ENCODE assay signal across 23 cellular contexts in the genomic region with DNA sequence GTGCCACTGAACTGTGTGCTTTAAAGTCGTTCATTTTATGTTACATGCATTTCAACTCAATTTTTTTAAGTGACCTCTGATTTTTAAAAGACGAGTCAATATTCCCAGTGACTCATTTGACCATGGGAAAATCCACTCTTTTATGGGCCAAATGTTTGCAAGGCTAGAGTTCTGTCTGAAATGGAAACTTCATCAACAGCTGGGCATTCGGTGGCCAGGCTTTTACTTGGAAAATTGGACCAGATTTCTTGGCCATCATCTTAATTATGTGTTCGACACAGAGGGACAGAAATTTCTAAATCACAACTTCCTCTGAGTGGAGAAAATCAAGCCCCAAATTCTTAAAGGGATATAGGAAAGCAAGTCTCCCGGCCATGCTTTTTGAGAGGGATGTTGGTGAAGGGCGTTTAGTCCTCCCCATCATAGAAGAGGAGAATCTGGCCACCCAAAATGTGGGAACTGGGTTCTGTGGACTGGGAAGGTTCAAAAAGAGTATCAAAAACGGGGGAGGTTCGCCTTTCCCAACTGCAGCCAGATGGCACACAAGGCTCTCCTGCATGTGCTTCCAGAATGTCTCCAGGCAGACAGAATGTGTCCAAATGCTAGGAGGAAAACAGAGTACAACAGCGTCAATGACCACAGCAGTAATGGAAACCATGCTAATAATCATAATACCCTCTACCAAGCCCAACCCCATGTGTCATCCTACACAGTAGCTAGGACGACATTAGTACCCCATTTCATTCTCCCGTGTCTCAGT. TPM values are rescaled to one million over a fixed set of nuclear protein-coding genes. Genes with fewer than 3 reads are reported as not detected.
"Had no signal": no experiment of that assay in that cellular context is flagged by ENCODE, and none has a peak within 500 bp of the region (broad histone marks: within the 10 kb centered on the region; RNA-seq: fewer than 3 reads in every experiment).

No MANE protein-coding gene starts in this region.

- H3K9me3 ChIP-seq: body of pancreas, stomach, thoracic aorta, upper lobe of left lung had no signal

- H3K9ac ChIP-seq: parathyroid adenoma had no signal

- ATAC-seq: body of pancreas, left colon, SK-N-SH treated with all-trans-retinoic acid at 6 μM for 48 hours had no signal

- H2AFZ ChIP-seq: parathyroid adenoma had no signal

- H3K27ac ChIP-seq: body of pancreas, parathyroid adenoma, stomach, thoracic aorta, upper lobe of left lung had no signal

- H3K4me1 ChIP-seq: body of pancreas, parathyroid adenoma, stomach, upper lobe of left lung had no signal

- H3K27me3 ChIP-seq: body of pancreas, upper lobe of left lung had no signal

- H3K4me3 ChIP-seq: body of pancreas, stomach, thoracic aorta, upper lobe of left lung had no signal

- H3K79me2 ChIP-seq: parathyroid adenoma had no signal

- DNase-seq: activated CD4-positive, alpha-beta memory T cell treated with anti-CD3 and anti-CD28 coated beads, Interleukin-2, amount 10 ng/mL, durations not matched to agents 7 days and 5 days; activated CD4-positive, alpha-beta T cell treated with anti-CD3 and anti-CD28 coated beads for 48 hours; activated CD4-positive, CD25-positive, alpha-beta regulatory T cell; activated naive CD4-positive, alpha-beta T cell treated with Interleukin-2 at 50 U/mL for 16 hours; activated T-cell treated with anti-CD3 and anti-CD28 coated beads, Interleukin-2, amount 50 U/mL, for 24 hours; body of pancreas; central memory CD4-positive, alpha-beta T cell; cortex of kidney; effector CD4-positive, alpha-beta T cell; hippocampal formation; left colon; naive B cell; small intestine; stimulated activated CD4-positive, alpha-beta T cell treated with anti-CD3 and anti-CD28 coated beads, Interleukin-4, amount 100 ng/mL, for 1 hour; stomach; T-helper 1 cell; T-helper 9 cell; upper lobe of left lung had no signal

- H3K36me3 ChIP-seq: stomach, thoracic aorta, upper lobe of left lung had no signal

RNA-seq across cellular contexts. Expression of a gene that starts 40.8 kb away (rescaled TPM):
- total RNA-seq: activated CD4-positive, alpha-beta memory T cell treated with anti-CD3 and anti-CD28 coated beads, Interleukin-2, amount 10 ng/mL, durations not matched to agents 7 days and 5 days; activated T-helper 2 cell treated with anti-CD3 and anti-CD28 coated beads, Interferon-gamma antibody, Interleukin-2, Interleukin-4, amounts not matched to agents 10 μg/mL and 5 μg/mL and 100 μg/mL, durations not matched to agents 14 hours and 24 hours and 36 hours; mononuclear cell had no signal
